8 cellular contexts compared by ENCODE assay signal in the genomic region with DNA sequence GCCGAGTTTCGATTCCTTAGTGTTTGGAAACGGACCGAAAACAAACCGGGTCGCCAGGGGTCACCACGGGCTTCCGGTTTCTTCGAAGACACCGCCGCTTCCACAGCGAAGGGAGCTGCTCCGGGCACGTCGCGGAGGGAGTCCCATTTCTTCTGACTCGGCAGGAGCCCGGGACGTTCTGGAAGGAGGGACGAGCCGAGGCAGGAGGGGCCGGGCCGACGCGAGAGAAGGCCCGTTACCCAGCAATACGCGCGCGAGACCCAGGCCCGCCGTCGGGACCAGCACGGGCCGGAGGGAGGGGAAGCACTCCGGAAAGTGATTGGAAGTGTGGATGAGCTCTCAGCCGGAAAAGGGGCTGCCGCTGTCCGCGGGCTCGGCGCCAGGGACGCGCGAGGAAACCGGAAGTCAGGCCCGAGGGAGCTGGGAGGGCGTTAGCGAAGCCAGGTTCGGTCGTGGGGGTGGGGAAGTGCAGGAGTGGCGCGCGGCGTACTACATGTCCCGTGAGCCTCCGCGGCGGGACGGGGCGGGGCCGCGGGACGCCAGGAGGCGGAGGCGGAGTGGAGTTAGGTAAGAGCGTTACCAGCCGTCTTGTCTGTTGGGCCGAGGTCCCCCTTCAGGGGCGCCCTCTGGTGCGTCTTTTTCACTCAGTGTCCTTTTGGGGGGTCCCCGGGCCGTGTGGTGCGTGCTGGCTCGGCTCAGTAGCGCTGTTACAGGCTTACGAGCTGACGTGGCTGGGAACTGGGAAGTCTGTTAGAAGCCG. TPM values are rescaled to one million over a fixed set of nuclear protein-coding genes. Genes with fewer than 3 reads are reported as not detected.
A peak's percentile ranks its signal among the peaks of the same experiment; 100 is the strongest.
DNase-seq lines count a peak whose midpoint lies in the region; ATAC-seq, FAIRE-seq and TF ChIP-seq lines count a peak whose summit lies in the region.

A gene with protein sequence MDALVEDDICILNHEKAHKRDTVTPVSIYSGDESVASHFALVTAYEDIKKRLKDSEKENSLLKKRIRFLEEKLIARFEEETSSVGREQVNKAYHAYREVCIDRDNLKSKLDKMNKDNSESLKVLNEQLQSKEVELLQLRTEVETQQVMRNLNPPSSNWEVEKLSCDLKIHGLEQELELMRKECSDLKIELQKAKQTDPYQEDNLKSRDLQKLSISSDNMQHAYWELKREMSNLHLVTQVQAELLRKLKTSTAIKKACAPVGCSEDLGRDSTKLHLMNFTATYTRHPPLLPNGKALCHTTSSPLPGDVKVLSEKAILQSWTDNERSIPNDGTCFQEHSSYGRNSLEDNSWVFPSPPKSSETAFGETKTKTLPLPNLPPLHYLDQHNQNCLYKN (minus strand): TSS at position 188 of the 760 bp plus-strand sequence. CDS start 8,207 bp downstream, outside the sequence.
A gene with protein sequence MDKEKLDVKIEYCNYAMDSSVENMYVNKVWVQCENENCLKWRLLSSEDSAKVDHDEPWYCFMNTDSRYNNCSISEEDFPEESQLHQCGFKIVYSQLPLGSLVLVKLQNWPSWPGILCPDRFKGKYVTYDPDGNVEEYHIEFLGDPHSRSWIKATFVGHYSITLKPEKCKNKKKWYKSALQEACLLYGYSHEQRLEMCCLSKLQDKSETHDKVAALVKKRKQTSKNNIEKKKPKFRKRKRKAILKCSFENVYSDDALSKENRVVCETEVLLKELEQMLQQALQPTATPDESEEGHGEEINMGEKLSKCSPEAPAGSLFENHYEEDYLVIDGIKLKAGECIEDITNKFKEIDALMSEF (plus strand): TSS at position 85 of the 760 bp plus-strand sequence. CDS start 64,348 bp downstream, outside the sequence.

- FAIRE-seq in keratinocyte (lab: Jason Lieb, UNC) = peak; percentile 41

- H3K4me2 ChIP-seq in keratinocyte (ENCODE audit: control insufficient read depth, extremely low read depth, insufficient read depth, low read depth, low read length) = peak within 1 kb of the TSS; percentile 91

- peak within 1 kb of the TSS; percentile 87 for H3K4me3 ChIP-seq in AG10803 (ENCODE audit: low read length)
- peak within 1 kb of the TSS; percentile 62 to 94 (median 91) for H3K4me3 ChIP-seq in keratinocyte (ENCODE audit: control insufficient read depth in 2 of 3, extremely low read depth in 1 of 3, insufficient read depth in 2 of 3, low read depth in 1 of 3, low read length in 3 of 3)

- DNase-seq in AG10803 (ENCODE audit: low read depth) (peak; percentile 95), NCI-H345 (lab: John Stamatoyannopoulos, UW) (peak; percentile 93), cerebellar cortex (ENCODE audit: low spot score) (peak; percentile 93), keratinocyte (ENCODE audit: low read depth, low spot score) (peak; percentile 48)
- peak; percentile 81 for DNase-seq in activated CD4-positive, CD25-positive, alpha-beta regulatory T cell treated with anti-CD3 and anti-CD28 coated beads, Interleukin-2, amount 50 U/mL, for 16 hours (ENCODE audit: low read depth, low spot score)
- peak; percentile 80 to 88 for DNase-seq in stimulated activated CD4-positive, alpha-beta T cell treated with anti-CD3 and anti-CD28 coated beads, Interleukin-15, amount 100 ng/mL, for 1 hour (ENCODE audit: low read depth in 1 of 2, low spot score in 1 of 2)

- peak within 1 kb of the TSS; percentile 95 for H2AFZ ChIP-seq in keratinocyte (ENCODE audit: control insufficient read depth, low read length)

- TF ChIP-seq CTCF in AG10803 (conservative IDR thresholded peaks at IDR 0.05; ENCODE audit: low read length) (peak; percentile 21; the same call in 1 of the 2 replicates), keratinocyte (optimal IDR thresholded peaks at IDR 0.05 in 1 of 3, IDR thresholded peaks at IDR 0.05 in 1 of 3, conservative IDR thresholded peaks at IDR 0.05 in 1 of 3; ENCODE audit: extremely low read depth in 1 of 3, insufficient read depth in 2 of 3, low read length in 3 of 3) (peak in 2 of 3 experiments; percentile 16 to 19)

- H3K36me3 ChIP-seq in keratinocyte (ENCODE audit: control insufficient read depth in 2 of 2, extremely low read depth in 1 of 2, insufficient read depth in 2 of 2, low read length in 2 of 2) = no peaks in the 10 kb centered on the region

- no peaks in the 10 kb centered on the region for H3K27me3 ChIP-seq in keratinocyte (ENCODE audit: control insufficient read depth, extremely low read depth, insufficient read depth, low read length)

- no peaks in the 10 kb centered on the region for H3K9me1 ChIP-seq in keratinocyte (ENCODE audit: control insufficient read depth, extremely low read depth, insufficient read depth, low read length)

- ATAC-seq in GM19023 (IDR thresholded peaks at IDR 0.05; ENCODE audit: unreplicated experiment) = peak; percentile 91
- peak; percentile 89 for ATAC-seq in HG03280 (IDR thresholded peaks at IDR 0.05; ENCODE audit: unreplicated experiment)

- no peaks in the 10 kb centered on the region for H3K9me3 ChIP-seq in keratinocyte (ENCODE audit: control insufficient read depth, low read depth, low read length)

- no peaks in the 10 kb centered on the region for H4K20me1 ChIP-seq in keratinocyte (ENCODE audit: control insufficient read depth, extremely low read depth, insufficient read depth, low read length)

- H3K4me1 ChIP-seq in keratinocyte (ENCODE audit: control insufficient read depth, extremely low read depth, insufficient read depth, low read length) = peaks cover 14% of the 10 kb centered on the region

- peaks cover 40% of the 10 kb centered on the region for H3K79me2 ChIP-seq in keratinocyte (ENCODE audit: control insufficient read depth, insufficient read depth, low read length)

- dilution Hi-C loops in keratinocyte (cut with MboI; ENCODE audit: extremely low pct_ligation_motif_present, low sequenced_read_pairs) = no loop called here

- H3K9ac ChIP-seq in keratinocyte (ENCODE audit: control insufficient read depth, extremely low read depth, insufficient read depth, low read length) = peak within 1 kb of the TSS; percentile 94

- H3K27ac ChIP-seq in keratinocyte (ENCODE audit: control insufficient read depth, insufficient read depth, low read length) = peak within 1 kb of the TSS; percentile 98

RNA-seq across cellular contexts. Expression of the first gene that starts in this region (rescaled TPM):
- 51.2 to 89.1 TPM (median 81.8 TPM) in 3 replicates for polyA plus RNA-seq in keratinocyte
- polyA plus RNA-seq in keratinocyte (2011; ENCODE audit: low read depth) = 168 TPM
- polyA plus RNA-seq in keratinocyte (2011; cell fraction: cytosol; rRNA removed) = 62.5 and 106 TPM in 2 replicates
- polyA plus RNA-seq in keratinocyte (2011; cell fraction: nucleus; rRNA removed) = 55.3 and 70.5 TPM in 2 replicates
- 54.1 and 62.4 TPM in 2 replicates for polyA plus RNA-seq in keratinocyte (2012; ENCODE audit: low replicate concordance)
- polyA minus RNA-seq in keratinocyte = 10.6 to 46.6 TPM (median 12.1 TPM) in 3 replicates
- polyA minus RNA-seq in keratinocyte (2011; cell fraction: cytosol; rRNA and poly(A)+ RNA removed) = 34.1 TPM
- 18.0 and 36.2 TPM in 2 replicates for polyA minus RNA-seq in keratinocyte (2011; cell fraction: nucleus; rRNA and poly(A)+ RNA removed)

RNA-seq across cellular contexts. Expression of the second gene that starts in this region (rescaled TPM):
- polyA plus RNA-seq in keratinocyte = 0.24 to 0.58 TPM (median 0.40 TPM) in 3 replicates
- polyA plus RNA-seq in keratinocyte (2011; ENCODE audit: low read depth) = 1.2 TPM
- polyA plus RNA-seq in keratinocyte (2011; cell fraction: cytosol; rRNA removed) = 0.36 and 0.63 TPM in 2 replicates
- 0.29 and 0.31 TPM in 2 replicates for polyA plus RNA-seq in keratinocyte (2011; cell fraction: nucleus; rRNA removed)
- polyA plus RNA-seq in keratinocyte (2012; ENCODE audit: low replicate concordance) = 0.42 and 0.68 TPM in 2 replicates
- polyA minus RNA-seq in keratinocyte = 0.49 TPM in 1 of 3 replicates, not detected in the others
- polyA minus RNA-seq in keratinocyte (2011; cell fraction: cytosol; rRNA and poly(A)+ RNA removed) = not detected
- polyA minus RNA-seq in keratinocyte (2011; cell fraction: nucleus; rRNA and poly(A)+ RNA removed) = not detected in 2 replicates

Comparison
In these comparisons a context has a peak if more than half of its experiments do, and no peak if none do; other contexts are left out.
1. Peak in every context shown above with its lines: DNase-seq, ATAC-seq, H3K4me3 ChIP-seq and H3K27ac ChIP-seq.